1 cellular context compared by ENCODE assay signal in genomic region chr19:1172353-1173159, GRCh38.
TF ChIP-seq lines count a peak whose summit lies in the region.

No MANE protein-coding gene starts in this region.

TF ChIP-seq in HepG2, 621 proteins besides CTCF, POLR2A, EP300 and RAD21 (continued from another document):
- TF ChIP-seq, protein P1, sequence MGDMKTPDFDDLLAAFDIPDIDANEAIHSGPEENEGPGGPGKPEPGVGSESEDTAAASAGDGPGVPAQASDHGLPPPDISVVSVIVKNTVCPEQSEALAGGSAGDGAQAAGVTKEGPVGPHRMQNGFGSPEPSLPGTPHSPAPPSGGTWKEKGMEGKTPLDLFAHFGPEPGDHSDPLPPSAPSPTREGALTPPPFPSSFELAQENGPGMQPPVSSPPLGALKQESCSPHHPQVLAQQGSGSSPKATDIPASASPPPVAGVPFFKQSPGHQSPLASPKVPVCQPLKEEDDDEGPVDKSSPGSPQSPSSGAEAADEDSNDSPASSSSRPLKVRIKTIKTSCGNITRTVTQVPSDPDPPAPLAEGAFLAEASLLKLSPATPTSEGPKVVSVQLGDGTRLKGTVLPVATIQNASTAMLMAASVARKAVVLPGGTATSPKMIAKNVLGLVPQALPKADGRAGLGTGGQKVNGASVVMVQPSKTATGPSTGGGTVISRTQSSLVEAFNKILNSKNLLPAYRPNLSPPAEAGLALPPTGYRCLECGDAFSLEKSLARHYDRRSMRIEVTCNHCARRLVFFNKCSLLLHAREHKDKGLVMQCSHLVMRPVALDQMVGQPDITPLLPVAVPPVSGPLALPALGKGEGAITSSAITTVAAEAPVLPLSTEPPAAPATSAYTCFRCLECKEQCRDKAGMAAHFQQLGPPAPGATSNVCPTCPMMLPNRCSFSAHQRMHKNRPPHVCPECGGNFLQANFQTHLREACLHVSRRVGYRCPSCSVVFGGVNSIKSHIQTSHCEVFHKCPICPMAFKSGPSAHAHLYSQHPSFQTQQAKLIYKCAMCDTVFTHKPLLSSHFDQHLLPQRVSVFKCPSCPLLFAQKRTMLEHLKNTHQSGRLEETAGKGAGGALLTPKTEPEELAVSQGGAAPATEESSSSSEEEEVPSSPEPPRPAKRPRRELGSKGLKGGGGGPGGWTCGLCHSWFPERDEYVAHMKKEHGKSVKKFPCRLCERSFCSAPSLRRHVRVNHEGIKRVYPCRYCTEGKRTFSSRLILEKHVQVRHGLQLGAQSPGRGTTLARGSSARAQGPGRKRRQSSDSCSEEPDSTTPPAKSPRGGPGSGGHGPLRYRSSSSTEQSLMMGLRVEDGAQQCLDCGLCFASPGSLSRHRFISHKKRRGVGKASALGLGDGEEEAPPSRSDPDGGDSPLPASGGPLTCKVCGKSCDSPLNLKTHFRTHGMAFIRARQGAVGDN (CRISPR knock-in tag; IDR thresholded peaks at IDR 0.05): peak; percentile 38; the same call in 1 of the 2 replicates
- peak; percentile 42; the same call in 1 of the 2 replicates for TF ChIP-seq ZFP91 (CRISPR knock-in tag; IDR thresholded peaks at IDR 0.05; ENCODE audit: borderline replicate concordance)
- TF ChIP-seq PHF8 (CRISPR knock-in tag; IDR thresholded peaks at IDR 0.05): peak; percentile 5; the same call in 1 of the 2 replicates
- TF ChIP-seq SUZ12 (IDR thresholded peaks at IDR 0.05; ENCODE audit: low read depth, low read length): no peak
- TF ChIP-seq AGO2 (optimal IDR thresholded peaks at IDR 0.05; ENCODE audit: low read depth, low read length): peak; percentile 22
- TF ChIP-seq HNRNPL (IDR thresholded peaks at IDR 0.05; ENCODE audit: low read depth, low read length): 0 out of 2 replicates have a peak, but pooled peaks have one; percentile 53
- TF ChIP-seq ZBTB38 (CRISPR knock-in tag; IDR thresholded peaks at IDR 0.05): peak; percentile 46
- 0 out of 2 replicates have a peak, but pooled peaks have one; percentile 22 for TF ChIP-seq SAP130 (CRISPR knock-in tag; IDR thresholded peaks at IDR 0.05; ENCODE audit: low read depth)
- TF ChIP-seq, protein P2, sequence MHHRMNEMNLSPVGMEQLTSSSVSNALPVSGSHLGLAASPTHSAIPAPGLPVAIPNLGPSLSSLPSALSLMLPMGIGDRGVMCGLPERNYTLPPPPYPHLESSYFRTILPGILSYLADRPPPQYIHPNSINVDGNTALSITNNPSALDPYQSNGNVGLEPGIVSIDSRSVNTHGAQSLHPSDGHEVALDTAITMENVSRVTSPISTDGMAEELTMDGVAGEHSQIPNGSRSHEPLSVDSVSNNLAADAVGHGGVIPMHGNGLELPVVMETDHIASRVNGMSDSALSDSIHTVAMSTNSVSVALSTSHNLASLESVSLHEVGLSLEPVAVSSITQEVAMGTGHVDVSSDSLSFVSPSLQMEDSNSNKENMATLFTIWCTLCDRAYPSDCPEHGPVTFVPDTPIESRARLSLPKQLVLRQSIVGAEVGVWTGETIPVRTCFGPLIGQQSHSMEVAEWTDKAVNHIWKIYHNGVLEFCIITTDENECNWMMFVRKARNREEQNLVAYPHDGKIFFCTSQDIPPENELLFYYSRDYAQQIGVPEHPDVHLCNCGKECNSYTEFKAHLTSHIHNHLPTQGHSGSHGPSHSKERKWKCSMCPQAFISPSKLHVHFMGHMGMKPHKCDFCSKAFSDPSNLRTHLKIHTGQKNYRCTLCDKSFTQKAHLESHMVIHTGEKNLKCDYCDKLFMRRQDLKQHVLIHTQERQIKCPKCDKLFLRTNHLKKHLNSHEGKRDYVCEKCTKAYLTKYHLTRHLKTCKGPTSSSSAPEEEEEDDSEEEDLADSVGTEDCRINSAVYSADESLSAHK (CRISPR knock-in tag; IDR thresholded peaks at IDR 0.05; ENCODE audit: borderline replicate concordance): no peak
- TF ChIP-seq RAD51 (IDR thresholded peaks at IDR 0.05; ENCODE audit: borderline replicate concordance): no peak
- peak; percentile 57; the same call in 1 of the 2 replicates for TF ChIP-seq PHF21A (CRISPR knock-in tag; IDR thresholded peaks at IDR 0.05)
- TF ChIP-seq ZNF543 (CRISPR knock-in tag; IDR thresholded peaks at IDR 0.05): 0 out of 2 replicates have a peak, but pooled peaks have one; percentile 19
- peak; percentile 10; the same call in 1 of the 2 replicates for TF ChIP-seq ZFX (CRISPR knock-in tag; IDR thresholded peaks at IDR 0.05; ENCODE audit: low read depth)
- TF ChIP-seq, protein P3, sequence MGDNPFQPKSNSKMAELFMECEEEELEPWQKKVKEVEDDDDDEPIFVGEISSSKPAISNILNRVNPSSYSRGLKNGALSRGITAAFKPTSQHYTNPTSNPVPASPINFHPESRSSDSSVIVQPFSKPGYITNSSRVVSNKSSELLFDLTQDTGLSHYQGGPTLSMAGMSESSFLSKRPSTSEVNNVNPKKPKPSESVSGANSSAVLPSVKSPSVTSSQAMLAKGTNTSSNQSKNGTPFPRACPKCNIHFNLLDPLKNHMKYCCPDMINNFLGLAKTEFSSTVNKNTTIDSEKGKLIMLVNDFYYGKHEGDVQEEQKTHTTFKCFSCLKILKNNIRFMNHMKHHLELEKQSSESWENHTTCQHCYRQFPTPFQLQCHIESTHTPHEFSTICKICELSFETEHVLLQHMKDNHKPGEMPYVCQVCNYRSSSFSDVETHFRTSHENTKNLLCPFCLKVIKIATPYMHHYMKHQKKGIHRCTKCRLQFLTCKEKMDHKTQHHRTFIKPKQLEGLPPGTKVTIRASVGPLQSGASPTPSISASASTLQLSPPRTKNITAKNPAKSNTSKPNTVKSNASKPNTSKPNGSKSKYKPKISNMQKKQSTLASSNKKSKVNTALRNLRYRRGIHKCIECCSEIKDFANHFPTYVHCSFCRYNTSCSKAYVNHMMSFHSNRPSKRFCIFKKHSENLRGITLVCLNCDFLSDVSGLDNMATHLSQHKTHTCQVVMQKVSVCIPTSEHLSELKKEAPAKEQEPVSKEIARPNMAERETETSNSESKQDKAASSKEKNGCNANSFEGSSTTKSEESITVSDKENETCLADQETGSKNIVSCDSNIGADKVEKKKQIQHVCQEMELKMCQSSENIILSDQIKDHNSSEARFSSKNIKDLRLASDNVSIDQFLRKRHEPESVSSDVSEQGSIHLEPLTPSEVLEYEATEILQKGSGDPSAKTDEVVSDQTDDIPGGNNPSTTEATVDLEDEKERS (CRISPR knock-in tag; IDR thresholded peaks at IDR 0.05): no peak
- 0 out of 2 replicates have a peak, but pooled peaks have one; percentile 24 for TF ChIP-seq ZNF274 (CRISPR knock-in tag; IDR thresholded peaks at IDR 0.05)
- TF ChIP-seq NFKBIZ (CRISPR knock-in tag; IDR thresholded peaks at IDR 0.05): peak; percentile 99
- TF ChIP-seq TGIF2 (CRISPR knock-in tag; IDR thresholded peaks at IDR 0.05): 0 out of 2 replicates have a peak, but pooled peaks have one; percentile 16
- 0 out of 2 replicates have a peak, but pooled peaks have one; percentile 26 for TF ChIP-seq SIN3A (IDR thresholded peaks at IDR 0.05; ENCODE audit: borderline replicate concordance, low read depth, low read length)
